In genomic region chr14:59358774-59359173, GRCh38 we compare ENCODE assay signal across 18 cellular contexts.
DNase-seq lines count a peak whose midpoint lies in the region; ATAC-seq and TF ChIP-seq lines count a peak whose summit lies in the region.
"Had no signal": no experiment of that assay in that cellular context is flagged by ENCODE, and none has a peak within 500 bp of the region (broad histone marks: within the 10 kb centered on the region; RNA-seq: fewer than 3 reads in every experiment).

No MANE protein-coding gene starts in this region.

- H3K27ac Mint-ChIP-seq in naive thymus-derived CD8-positive, alpha-beta T cell, result peak overlapping the region in 1 of 10 donors; percentile 34
- H3K27ac Mint-ChIP-seq: natural killer cell treated with Interleukin-12 subunit alpha and Interleukin-12 subunit beta and Interleukin-15 and Interleukin-18, amount 100 ng/mL, for 72 hours had no signal

- POLR2A ChIA-PET in PC-3 (lab: Charles Lee; ENCODE audit: unreplicated experiment), result interaction anchor here (0.5 to 0.9 kb wide), 3 partner anchors 34 to 381 kb away, joined by 3 to 4 read pairs (median 3); partner anchors contain the start of genes JKAMP and L3HYPDH
- POLR2A ChIA-PET in naive thymus-derived CD8-positive, alpha-beta T cell (lab: Charles Lee), result no interaction called here

- H3K27me3 ChIP-seq in BLaER1 treated with 17β-estradiol and CSF1 and Interleukin-3, amounts not matched to agents 10 nM and 100 nM, result no peaks in the 10 kb centered on the region
- H3K27me3 ChIP-seq in PC-3 (ENCODE audit: low read length) (no peaks in the 10 kb centered on the region), esophagus squamous epithelium (no peaks in the 10 kb centered on the region), skeletal muscle tissue (ENCODE audit: control insufficient read depth in 3 of 3, insufficient read depth in 3 of 3, low read length in 3 of 3) (no peaks in the 10 kb centered on the region)
- H3K27me3 ChIP-seq: tibial nerve had no signal

- no peaks in the 10 kb centered on the region for H3K9me3 Mint-ChIP-seq in naive thymus-derived CD8-positive, alpha-beta T cell
- no peaks in the 10 kb centered on the region for H3K9me3 Mint-ChIP-seq in activated T-cell treated with anti-CD3 and anti-CD28 coated beads, Interleukin-2, amount 50 U/mL, for 4 hours
- H3K9me3 Mint-ChIP-seq: natural killer cell treated with Interleukin-12 subunit alpha and Interleukin-12 subunit beta and Interleukin-15 and Interleukin-18, amount 100 ng/mL, for 72 hours had no signal

- no peak for TF ChIP-seq POLR2A in esophagus squamous epithelium (IDR thresholded peaks at IDR 0.05)

- H2AFZ ChIP-seq in PC-3 (ENCODE audit: low read length), result no peak overlapping the region

- peaks cover 41% of the 10 kb centered on the region for H3F3A ChIP-seq in PC-3 (ENCODE audit: low read length, unreplicated experiment)

- H3K9me2 ChIP-seq in PC-3 (replicated peaks; ENCODE audit: low read length), result no peaks in the 10 kb centered on the region

- CTCF ChIA-PET in PC-3 (lab: Charles Lee), result interaction anchor here (0.6 kb wide), 1 partner anchor 226 kb away, joined by 4 read pairs; no protein-coding TSS in a partner anchor

- H3K79me2 ChIP-seq in PC-3 (ENCODE audit: low read length), result no peaks in the 10 kb centered on the region

- intact Hi-C loops in PC-3 (cut with micrococcal nuclease) (loop anchor here (2.0 kb wide), 2 partner anchors 52 to 124 kb away; no protein-coding TSS in a partner anchor), esophagus squamous epithelium (cut with DNase I) (no loop called here)

- peak overlapping the region in 7 of 11 experiments; percentile 26 to 79 (median 50); a peak in 9 of 22 replicates for H3K4me2 ChIP-seq in BLaER1 treated with 17β-estradiol and CSF1 and Interleukin-3, amounts not matched to agents 10 nM and 100 nM
- H3K4me2 ChIP-seq in PC-3 (ENCODE audit: low read length), result no peak overlapping the region

- no peaks in the 10 kb centered on the region for H3K9me3 ChIP-seq in BLaER1 treated with 17β-estradiol and CSF1 and Interleukin-3, amounts not matched to agents 10 nM and 100 nM (replicated peaks in 1 of 11)
- H3K9me3 ChIP-seq in PC-3 (ENCODE audit: low read length) (no peaks in the 10 kb centered on the region), esophagus squamous epithelium (no peaks in the 10 kb centered on the region), skeletal muscle tissue (ENCODE audit: control insufficient read depth in 3 of 3, low read length in 3 of 3) (no peaks in the 10 kb centered on the region)
- H3K9me3 ChIP-seq: Caco-2, tibial nerve had no signal

- no peaks in the 10 kb centered on the region for H4K20me1 ChIP-seq in BLaER1 treated with 17β-estradiol and CSF1 and Interleukin-3, amounts not matched to agents 10 nM and 100 nM
- no peaks in the 10 kb centered on the region for H4K20me1 ChIP-seq in PC-3 (ENCODE audit: low read length)

- no peak overlapping the region for H3K4me3 ChIP-seq in BLaER1 treated with 17β-estradiol and CSF1 and Interleukin-3, amounts not matched to agents 10 nM and 100 nM
- H3K4me3 ChIP-seq in PC-3 (ENCODE audit: low read length), result no peak overlapping the region
- no peak overlapping the region for H3K4me3 ChIP-seq in esophagus squamous epithelium
- no peak overlapping the region for H3K4me3 ChIP-seq in skeletal muscle tissue (ENCODE audit: low read length in 3 of 3)
- H3K4me3 ChIP-seq: tibial nerve had no signal

- H3K9ac ChIP-seq in BLaER1 treated with 17β-estradiol and CSF1 and Interleukin-3, amounts not matched to agents 10 nM and 100 nM, result no peak overlapping the region
- H3K9ac ChIP-seq in PC-3 (ENCODE audit: low read length), result no peak overlapping the region
- no peak overlapping the region for H3K9ac ChIP-seq in skeletal muscle tissue (ENCODE audit: low read depth in 1 of 3, low read length in 3 of 3)

- peaks cover 0 to 43% (median 0%) of the 10 kb centered on the region in 4 donors for H3K4me1 Mint-ChIP-seq in naive thymus-derived CD8-positive, alpha-beta T cell
- H3K4me1 Mint-ChIP-seq in activated T-cell treated with anti-CD3 and anti-CD28 coated beads, Interleukin-2, amount 50 U/mL, for 4 hours (ENCODE audit: low read depth), result peaks cover 4% of the 10 kb centered on the region

- no peaks in the 10 kb centered on the region for H3K27me3 Mint-ChIP-seq in naive thymus-derived CD8-positive, alpha-beta T cell
- H3K27me3 Mint-ChIP-seq in activated T-cell treated with anti-CD3 and anti-CD28 coated beads, Interleukin-2, amount 50 U/mL, for 4 hours (ENCODE audit: low read depth), result no peaks in the 10 kb centered on the region
- H3K27me3 Mint-ChIP-seq: natural killer cell treated with Interleukin-12 subunit alpha and Interleukin-12 subunit beta and Interleukin-15 and Interleukin-18, amount 100 ng/mL, for 72 hours had no signal

- peaks cover 5 to 63% (median 36%) of the 10 kb centered on the region in 3 donors for H3K36me3 Mint-ChIP-seq in naive thymus-derived CD8-positive, alpha-beta T cell
- peaks cover 38% of the 10 kb centered on the region for H3K36me3 Mint-ChIP-seq in activated T-cell treated with anti-CD3 and anti-CD28 coated beads, Interleukin-2, amount 50 U/mL, for 4 hours (ENCODE audit: insufficient read depth)

- in situ Hi-C loops in G401 (cut with HindIII; ENCODE audit: low sequenced_read_pairs), result no loop called here

- no peak overlapping the region for H3K27ac ChIP-seq in BLaER1 treated with 17β-estradiol and CSF1 and Interleukin-3, amounts not matched to agents 10 nM and 100 nM
- H3K27ac ChIP-seq in PC-3 (ENCODE audit: low read length) (0 out of 2 replicates have a peak overlapping the region, but pooled peaks have one; percentile 1), esophagus squamous epithelium (peak overlapping the region; percentile 58 to 78 (median 76)), skeletal muscle tissue (ENCODE audit: low read depth, low read length) (peak overlapping the region; percentile 76)
- H3K27ac ChIP-seq: WERI-Rb-1 had no signal

- no peak overlapping the region for H3K4me3 Mint-ChIP-seq in naive thymus-derived CD8-positive, alpha-beta T cell
- H3K4me3 Mint-ChIP-seq in activated T-cell treated with anti-CD3 and anti-CD28 coated beads, Interleukin-2, amount 50 U/mL, for 4 hours, result no peak overlapping the region
- H3K4me3 Mint-ChIP-seq: natural killer cell treated with Interleukin-12 subunit alpha and Interleukin-12 subunit beta and Interleukin-15 and Interleukin-18, amount 100 ng/mL, for 72 hours had no signal

- peaks cover 25 to 46% (median 34%) of the 10 kb centered on the region in 10 experiments for H3K4me1 ChIP-seq in BLaER1 treated with 17β-estradiol and CSF1 and Interleukin-3, amounts not matched to agents 10 nM and 100 nM
- peaks cover 81% of the 10 kb centered on the region for H3K4me1 ChIP-seq in PC-3 (ENCODE audit: insufficient read depth, low read length)
- H3K4me1 ChIP-seq in esophagus squamous epithelium, result peaks cover 22 to 87% (median 55%) of the 10 kb centered on the region in 3 donors
- H3K4me1 ChIP-seq in skeletal muscle tissue (ENCODE audit: control insufficient read depth in 3 of 3, insufficient read depth in 3 of 3, low read length in 3 of 3), result peaks cover 23 to 51% (median 30%) of the 10 kb centered on the region in 3 donors

- DNase-seq in PC-3 (peak; percentile 43), esophagus squamous epithelium (lab: John Stamatoyannopoulos, UW) (no peak), G401 (ENCODE audit: low spot score) (no peak), NCI-H524 (lab: John Stamatoyannopoulos, UW) (no peak)
- no peak for DNase-seq in naive thymus-derived CD8-positive, alpha-beta T cell
- no peak for DNase-seq in activated T-cell treated with anti-CD3 and anti-CD28 coated beads, Interleukin-2, amount 50 U/mL, for 4 hours
- DNase-seq: activated gamma-delta T cell treated with Interleukin-2 at 50 U/mL for 16 hours; GDM1; NCI-H187; NCI-H510A; stimulated activated CD4-positive, alpha-beta T cell treated with anti-CD3 and anti-CD28 coated beads, Interleukin-2, amount 100 ng/mL, for 24 hours; T-helper 1 cell; WERI-Rb-1 had no signal

- no TSS peak for BruUV-seq in PC-3 (replicated peaks; lab: Mats Ljungman, UMichigan)

- TF ChIP-seq CTCF in PC-3 (conservative IDR thresholded peaks at IDR 0.05; ENCODE audit: low read depth, low read length), result no peak
- TF ChIP-seq CTCF in esophagus squamous epithelium (IDR thresholded peaks at IDR 0.05), result no peak

- ATAC-seq in PC-3, result no peak
- no peak for ATAC-seq in naive thymus-derived CD8-positive, alpha-beta T cell
- ATAC-seq in activated T-cell treated with anti-CD3 and anti-CD28 coated beads, Interleukin-2, amount 50 U/mL, for 4 hours, result no peak
- ATAC-seq: natural killer cell treated with Interleukin-12 subunit alpha and Interleukin-12 subunit beta and Interleukin-15 and Interleukin-18, amount 100 ng/mL, for 72 hours had no signal

- peaks cover 0 to 47% (median 23%) of the 10 kb centered on the region in 11 experiments; a peak in 14 of 22 replicates for H3K36me3 ChIP-seq in BLaER1 treated with 17β-estradiol and CSF1 and Interleukin-3, amounts not matched to agents 10 nM and 100 nM
- peaks cover 3% of the 10 kb centered on the region; the same call in 1 of the 2 replicates for H3K36me3 ChIP-seq in PC-3 (ENCODE audit: low read depth, low read length)
- H3K36me3 ChIP-seq in esophagus squamous epithelium, result peaks cover 0 to 35% (median 0%) of the 10 kb centered on the region in 3 donors
- H3K36me3 ChIP-seq in skeletal muscle tissue (ENCODE audit: control insufficient read depth in 3 of 3, insufficient read depth in 3 of 3, low read length in 3 of 3), result peaks cover 0 to 13% (median 5%) of the 10 kb centered on the region in 3 donors

- WGBS in esophagus squamous epithelium, 2 donors, result 71 to 81% methylated on average over 2 of the region's 2 CpGs

Comparison
In these comparisons a context has a peak if more than half of its experiments do, and no peak if none do; other contexts are left out.
1. H3K27ac ChIP-seq: peak in PC-3 (single experiment), esophagus squamous epithelium (4 of 4) and skeletal muscle tissue (single experiment); none in BLaER1 treated with 17β-estradiol and CSF1 and Interleukin-3, amounts not matched to agents 10 nM and 100 nM (0 of 11).